In genomic region chr11:842370-843002, GRCh38 we compare ENCODE assay signal across 1 cellular context.
A peak's percentile ranks its signal among the peaks of the same experiment; 100 is the strongest.
TF ChIP-seq lines count a peak whose summit lies in the region.

POLR2L (minus strand) TSS chr11:842529; CDS start chr11:842508, 21 bp downstream.
TSPAN4 (plus strand) TSS chr11:842852; CDS start chr11:850305, 7,453 bp downstream.

TF ChIP-seq in GM12878, 131 proteins besides CTCF, POLR2A, EP300 and RAD21 (continued from another document):
- TF ChIP-seq ZNF217 (IDR thresholded peaks at IDR 0.05) (peak; percentile 74; the same call in 1 of the 2 replicates), ATF7 (IDR thresholded peaks at IDR 0.05; ENCODE audit: low read depth) (peak; percentile 96), ZNF274 (IDR thresholded peaks at IDR 0.05; ENCODE audit: insufficient read depth, insufficient read length) (no peak), NR2F1 (conservative IDR thresholded peaks at IDR 0.05) (peak; percentile 79), MEF2B (IDR thresholded peaks at IDR 0.05; ENCODE audit: partially characterized antibody, poor library complexity, severe bottlenecking) (peak; percentile 41), RB1 (IDR thresholded peaks at IDR 0.05; ENCODE audit: borderline replicate concordance) (peak; percentile 98; the same call in 1 of the 2 replicates), NKRF (conservative IDR thresholded peaks at IDR 0.05) (peak; percentile 92), GATAD2B (conservative IDR thresholded peaks at IDR 0.05; ENCODE audit: low read depth) (peak; percentile 91), MTA2 (IDR thresholded peaks at IDR 0.05; ENCODE audit: low read depth) (no peak), E2F4 (IDR thresholded peaks at IDR 0.05; ENCODE audit: low read depth, low read length) (peak; percentile 36; the same call in 1 of the 2 replicates), BCLAF1 (IDR thresholded peaks at IDR 0.05) (peak; percentile 99), REST (IDR thresholded peaks at IDR 0.05; ENCODE audit: low read depth, low read length) (no peak), MXI1 (IDR thresholded peaks at IDR 0.05; ENCODE audit: low read depth, low read length) (peak; percentile 97), RUNX3 (IDR thresholded peaks at IDR 0.05; ENCODE audit: low read length) (peak; percentile 88), POLR2AphosphoS2 (IDR thresholded peaks at IDR 0.05; ENCODE audit: low read depth, low read length) (peak; percentile 95), YY1 (IDR thresholded peaks at IDR 0.05; ENCODE audit: low read depth, low read length) (peak; percentile 94), CREB1 (IDR thresholded peaks at IDR 0.05; ENCODE audit: low read depth) (0 out of 2 replicates have a peak, but pooled peaks have one; percentile 11), CREM (IDR thresholded peaks at IDR 0.05; ENCODE audit: low read depth) (0 out of 2 replicates have a peak, but pooled peaks have one; percentile 23), SIX5 (IDR thresholded peaks at IDR 0.05; ENCODE audit: low read depth, low read length, severe bottlenecking) (peak; percentile 60)
TF ChIP-seq in GM12878: peak in this region for 52.
